In genomic region chr9:136581614-136582447, GRCh38 we compare ENCODE assay signal across 27 cellular contexts.
"Had no signal": no experiment of that assay in that cellular context is flagged by ENCODE, and none has a peak within 500 bp of the region (broad histone marks: within the 10 kb centered on the region; RNA-seq: fewer than 3 reads in every experiment).

No MANE protein-coding gene starts in this region.

- DNase-seq: activated B cell treated with CpG ODN at 0.5 μM for 24 hours; activated CD4-positive, alpha-beta memory T cell treated with anti-CD3 and anti-CD28 coated beads, Interleukin-2, amount 10 ng/mL, durations not matched to agents 7 days and 5 days; activated CD4-positive, alpha-beta T cell treated with anti-CD3 and anti-CD28 coated beads for 48 hours; activated CD4-positive, CD25-positive, alpha-beta regulatory T cell treated with anti-CD3 and anti-CD28 coated beads, Interleukin-2, amount 50 U/mL, for 72 hours; activated CD8-positive, alpha-beta memory T cell treated with anti-CD3 and anti-CD28 coated beads for 24 hours; activated CD8-positive, alpha-beta memory T cell treated with anti-CD3 and anti-CD28 coated beads, Interleukin-2, amount 10 ng/mL, durations not matched to agents 7 days and 5 days; activated gamma-delta T cell; activated naive CD4-positive, alpha-beta T cell treated with Interleukin-2 at 50 U/mL for 16 hours; activated naive CD8-positive, alpha-beta T cell treated with anti-CD3 and anti-CD28 coated beads, Interleukin-2, amount 10 ng/mL, durations not matched to agents 7 days and 5 days; activated T-cell treated with anti-CD3 and anti-CD28 coated beads, Interleukin-2, amount 50 U/mL, for 1 hour; activated T-cell treated with anti-CD3 and anti-CD28 coated beads, Interleukin-2, amount 50 U/mL, for 72 hours; anterior cingulate cortex; caudate nucleus; cerebellar nuclear complex; NCI-H1105; NCI-H1417 treated with DMSO at 0.1 percent for 48 hours; NCI-H1930; NCI-H345; NCI-H510A; NCI-H526; NCI-H748 treated with DMSO at 0.1 percent for 48 hours; Right ventricle myocardium superior; SW 1271; T-helper 1 cell; T-helper 9 cell had no signal

- FAIRE-seq: bronchial epithelial cell had no signal

- ATAC-seq: activated CD8-positive, alpha-beta memory T cell treated with anti-CD3 and anti-CD28 coated beads, Interleukin-2, amount 10 ng/mL, durations not matched to agents 7 days and 5 days; activated T-cell treated with anti-CD3 and anti-CD28 coated beads, Interleukin-2, amount 50 U/mL, for 72 hours had no signal

- H3K27ac ChIP-seq: VCaP had no signal
